Comparison of ENCODE assay signal across 9 cellular contexts in genomic region chr10:30999084-30999712, GRCh38. TPM values are rescaled to one million over a fixed set of nuclear protein-coding genes. Genes with fewer than 3 reads are reported as not detected.
DNase-seq lines count a peak whose midpoint lies in the region; ATAC-seq, FAIRE-seq and TF ChIP-seq lines count a peak whose summit lies in the region.
"Had no signal": no experiment of that assay in that cellular context is flagged by ENCODE, and none has a peak within 500 bp of the region (broad histone marks: within the 10 kb centered on the region; RNA-seq: fewer than 3 reads in every experiment).

No MANE protein-coding gene starts in this region.

- H3K9me3 Mint-ChIP-seq in effector memory CD8-positive, alpha-beta T cell = no peaks in the 10 kb centered on the region
- H3K9me3 Mint-ChIP-seq in osteocyte (ENCODE audit: unreplicated experiment) = peaks cover 13% of the 10 kb centered on the region

- no peaks in the 10 kb centered on the region for H3K27me3 Mint-ChIP-seq in effector memory CD8-positive, alpha-beta T cell
- no peaks in the 10 kb centered on the region for H3K27me3 Mint-ChIP-seq in osteocyte (ENCODE audit: unreplicated experiment)

- TF ChIP-seq CTCF in osteocyte (IDR thresholded peaks at IDR 0.05) = no peak
- no peak for TF ChIP-seq CTCF in GM13977 (IDR thresholded peaks at IDR 0.05; ENCODE audit: extremely low read depth, insufficient read depth, missing control alignments)

- DNase-seq in GM12891 (ENCODE audit: insufficient read length, low spot score) (no peak), OCI-M1 (lab: John Stamatoyannopoulos, UW) (peak; percentile 53), osteocyte (ENCODE audit: extremely low spot score, unreplicated experiment) (no peak), GM13977 (ENCODE audit: low spot score) (no peak), middle frontal gyrus (ENCODE audit: extremely low spot score, low spot score) (no peak), NCI-H345 treated with DMSO at 0.1 percent for 48 hours (lab: John Stamatoyannopoulos, UW; ENCODE audit: unreplicated experiment) (no peak), NCI-H2171 treated with DMSO at 0.1 percent for 48 hours (lab: John Stamatoyannopoulos, UW) (no peak)
- DNase-seq in effector memory CD8-positive, alpha-beta T cell = peak in 1 of 3 experiments; percentile 2
- DNase-seq: NCI-H82 had no signal

- H3K36me3 Mint-ChIP-seq in effector memory CD8-positive, alpha-beta T cell (ENCODE audit: insufficient read depth) = peaks cover 8% of the 10 kb centered on the region
- H3K36me3 Mint-ChIP-seq in osteocyte (ENCODE audit: unreplicated experiment) = peaks cover 9% of the 10 kb centered on the region

- peaks cover 10 to 28% of the 10 kb centered on the region in 2 donors for H3K4me1 Mint-ChIP-seq in effector memory CD8-positive, alpha-beta T cell (ENCODE audit: low read depth in 2 of 2)
- H3K4me1 Mint-ChIP-seq in osteocyte (ENCODE audit: unreplicated experiment) = peaks cover 36% of the 10 kb centered on the region

- H3K4me3 Mint-ChIP-seq in effector memory CD8-positive, alpha-beta T cell = peak overlapping the region; percentile 61 to 81
- H3K4me3 Mint-ChIP-seq in osteocyte (ENCODE audit: unreplicated experiment) = peak overlapping the region; percentile 52

- peak overlapping the region; percentile 82 to 95 for H3K27ac Mint-ChIP-seq in effector memory CD8-positive, alpha-beta T cell
- peak overlapping the region; percentile 95 for H3K27ac Mint-ChIP-seq in osteocyte (ENCODE audit: unreplicated experiment)

- peak; percentile 39 for ATAC-seq in effector memory CD8-positive, alpha-beta T cell (replicated peaks)

- no peak for TF ChIP-seq POLR2A in GM12891 (IDR thresholded peaks at IDR 0.05; ENCODE audit: low read depth, low read length)

- in situ Hi-C loops in GM13977 (cut with MboI; ENCODE audit: low pct_unique_long_range_greater_than_20kb, low sequenced_read_pairs, unreplicated experiment) = no loop called here

- FAIRE-seq in GM12891 (lab: Jason Lieb, UNC) = peak; percentile 41

TF ChIP-seq in GM12891, 5 proteins besides CTCF, POLR2A, EP300 and RAD21:
- TF ChIP-seq PAX5 (IDR thresholded peaks at IDR 0.05; ENCODE audit: insufficient read depth, low read length, severe bottlenecking) (no peak), POU2F2 (IDR thresholded peaks at IDR 0.05; ENCODE audit: low read depth, low read length) (no peak), SPI1 (IDR thresholded peaks at IDR 0.05; ENCODE audit: low read depth, low read length) (no peak), TAF1 (IDR thresholded peaks at IDR 0.05; ENCODE audit: low read depth, low read length) (no peak), POLR2AphosphoS5 (IDR thresholded peaks at IDR 0.05; ENCODE audit: low read depth, low read length) (no peak)

RNA-seq across cellular contexts. Expression of gene ZNF438, which starts 32.5 kb away (rescaled TPM):
- 0.77 TPM for polyA plus RNA-seq in GM12891 (2012; ENCODE audit: low read depth, missing spikeins)
- total RNA-seq in osteocyte = 4.8 and 6.7 TPM in 2 replicates
